Comparison of ENCODE assay signal across 15 cellular contexts in the genomic region with DNA sequence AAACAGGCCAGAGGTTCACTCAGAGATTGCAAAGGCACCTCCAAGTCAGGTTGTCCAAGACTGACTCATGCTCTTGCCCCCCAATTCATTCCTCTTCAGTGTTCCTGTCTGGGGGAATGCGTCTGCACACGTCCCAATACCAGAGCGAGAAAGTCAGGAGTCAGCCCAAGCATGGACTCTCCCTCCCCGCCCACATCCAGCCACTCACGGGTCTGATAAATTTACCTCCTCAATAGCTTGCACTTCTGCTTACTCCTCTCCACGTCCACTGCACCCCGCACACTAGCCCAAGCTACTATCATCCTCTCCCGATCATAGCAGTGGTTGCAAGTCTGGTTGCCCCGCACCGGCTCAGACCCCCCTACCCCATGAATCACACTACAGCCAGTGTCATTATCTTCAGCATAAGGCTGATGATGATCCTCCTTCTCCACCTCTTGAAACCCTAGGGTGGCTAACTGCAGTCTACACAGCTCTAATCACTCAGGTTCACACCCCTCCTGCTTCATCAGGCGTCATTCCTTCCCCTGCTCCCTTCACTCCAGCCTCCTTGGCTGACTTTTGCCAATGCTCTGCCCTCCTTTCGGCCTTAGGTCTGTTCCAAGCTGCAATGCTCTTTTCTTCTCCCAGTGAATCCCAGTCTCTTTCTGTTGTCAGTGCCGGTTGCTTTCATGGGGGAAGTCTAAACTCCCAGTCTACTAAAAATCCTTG. TPM values are rescaled to one million over a fixed set of nuclear protein-coding genes. Genes with fewer than 3 reads are reported as not detected.
DNase-seq lines count a peak whose midpoint lies in the region; ATAC-seq and TF ChIP-seq lines count a peak whose summit lies in the region.
"Had no signal": no experiment of that assay in that cellular context is flagged by ENCODE, and none has a peak within 500 bp of the region (broad histone marks: within the 10 kb centered on the region; RNA-seq: fewer than 3 reads in every experiment).

No MANE protein-coding gene starts in this region.

- no peaks in the 10 kb centered on the region for H3K27me3 ChIP-seq in GM06990 (replicated peaks; ENCODE audit: control insufficient read depth, insufficient read depth, low read length)
- H3K27me3 ChIP-seq in endodermal cell (ENCODE audit: control insufficient read depth, insufficient read depth, low read length, poor library complexity, severe bottlenecking) = no peaks in the 10 kb centered on the region
- H3K27me3 ChIP-seq: pancreas had no signal

- H3K4me3 ChIP-seq in GM06990 (replicated peaks; ENCODE audit: low read depth, low read length) (no peak overlapping the region), endodermal cell (ENCODE audit: low read length) (no peak overlapping the region)
- H3K4me3 ChIP-seq: pancreas had no signal

- H3K27ac Mint-ChIP-seq in endodermal cell = no peak overlapping the region
- peak overlapping the region in 1 of 2 donors; percentile 5 for H3K27ac Mint-ChIP-seq in effector memory CD8-positive, alpha-beta T cell
- H3K27ac Mint-ChIP-seq: brain had no signal

- H3K9me3 ChIP-seq in endodermal cell (ENCODE audit: control insufficient read depth, low read length) = no peaks in the 10 kb centered on the region
- H3K9me3 ChIP-seq: pancreas had no signal

- peak; percentile 13 for ATAC-seq in GM21528 (IDR thresholded peaks at IDR 0.05; ENCODE audit: low FRiP score, unreplicated experiment)
- ATAC-seq in HG03342 (IDR thresholded peaks at IDR 0.05; ENCODE audit: unreplicated experiment) = peak; percentile 16
- ATAC-seq in left cardiac atrium = no peak
- ATAC-seq in Right ventricle myocardium inferior = no peak
- ATAC-seq in effector memory CD8-positive, alpha-beta T cell (replicated peaks) = no peak
- ATAC-seq in GM21390 (IDR thresholded peaks at IDR 0.05; ENCODE audit: unreplicated experiment) = no peak

- WGBS in endodermal cell (ENCODE audit: insufficient coverage in 1 of 2, insufficient read length in 1 of 2), 2 experiments = 89% methylated on average over 12 to 13 of the region's 13 CpGs

- H3K4me3 Mint-ChIP-seq in endodermal cell = no peak overlapping the region
- H3K4me3 Mint-ChIP-seq in effector memory CD8-positive, alpha-beta T cell = no peak overlapping the region
- H3K4me3 Mint-ChIP-seq: brain had no signal

- no peaks in the 10 kb centered on the region for H3K9me3 Mint-ChIP-seq in endodermal cell
- H3K9me3 Mint-ChIP-seq in effector memory CD8-positive, alpha-beta T cell = no peaks in the 10 kb centered on the region
- H3K9me3 Mint-ChIP-seq: brain had no signal

- H3K27ac ChIP-seq in endodermal cell (ENCODE audit: low read depth, low read length) = no peak overlapping the region
- H3K27ac ChIP-seq: pancreas had no signal

- H3K36me3 Mint-ChIP-seq in endodermal cell (ENCODE audit: low read depth) = no peaks in the 10 kb centered on the region
- no peaks in the 10 kb centered on the region for H3K36me3 Mint-ChIP-seq in effector memory CD8-positive, alpha-beta T cell (ENCODE audit: insufficient read depth)
- H3K36me3 Mint-ChIP-seq: brain had no signal

- H3K27me3 Mint-ChIP-seq in endodermal cell (ENCODE audit: insufficient read depth) = peaks cover 47% of the 10 kb centered on the region
- H3K27me3 Mint-ChIP-seq in effector memory CD8-positive, alpha-beta T cell = peaks cover 41 to 48% of the 10 kb centered on the region in 2 donors

- no peaks in the 10 kb centered on the region for H3K36me3 ChIP-seq in GM06990 (ENCODE audit: control insufficient read depth, insufficient read depth, low read length)
- H3K36me3 ChIP-seq in endodermal cell (ENCODE audit: control insufficient read depth, insufficient read depth, low read length) = no peaks in the 10 kb centered on the region
- H3K36me3 ChIP-seq: pancreas had no signal

- H3K4me1 ChIP-seq in endodermal cell (ENCODE audit: control insufficient read depth, insufficient read depth, low read length) = no peaks in the 10 kb centered on the region
- H3K4me1 ChIP-seq: pancreas had no signal

- DNase-seq in GM06990 (ENCODE audit: extremely low read depth, insufficient read length) (peak; percentile 34), endodermal cell (peak; percentile 54), left cardiac atrium (no peak), Right ventricle myocardium inferior (ENCODE audit: missing footprints) (no peak)
- DNase-seq in effector memory CD8-positive, alpha-beta T cell = no peak
- DNase-seq: activated CD4-positive, alpha-beta T cell treated with anti-CD3 and anti-CD28 coated beads for 48 hours; activated gamma-delta T cell; DMS153; NCI-H2081 treated with DMSO at 0.1 percent for 48 hours; pancreas had no signal

- H3K4me1 Mint-ChIP-seq in endodermal cell = peaks cover 17% of the 10 kb centered on the region
- peaks cover 0 to 2% of the 10 kb centered on the region in 2 donors for H3K4me1 Mint-ChIP-seq in effector memory CD8-positive, alpha-beta T cell (ENCODE audit: low read depth in 2 of 2)

- intact Hi-C loops in left cardiac atrium (cut with DNase I) (no loop called here), Right ventricle myocardium inferior (cut with DNase I) (no loop called here)

- H3K9ac ChIP-seq in endodermal cell (ENCODE audit: extremely low read depth, low read length, poor library complexity, severe bottlenecking) = no peak overlapping the region

- no peak for TF ChIP-seq CTCF in GM06990 (IDR thresholded peaks at IDR 0.05; ENCODE audit: insufficient read depth, low read length, poor library complexity, severe bottlenecking)
- TF ChIP-seq CTCF in endodermal cell (conservative IDR thresholded peaks at IDR 0.05) = no peak

RNA-seq across cellular contexts. Expression of gene MYO1E, which starts 27.6 kb away (rescaled TPM):
- total RNA-seq in endodermal cell (10 to 100 TPM; 47.8 to 65.6 TPM), left cardiac atrium (10 to 100 TPM; 32.1 to 49.5 TPM), Right ventricle myocardium inferior (37.6 TPM)
- polyA plus RNA-seq in endodermal cell (2013, experiment 1 of 2) = 22.1 TPM
- 17.6 TPM for polyA plus RNA-seq in endodermal cell (2013, experiment 2 of 2)

RNA-seq across cellular contexts. Expression of gene FAM81A, which starts 37.7 kb away (rescaled TPM):
- under 1 TPM; 0.35 to 0.88 TPM for total RNA-seq in endodermal cell
- 2.1 TPM for polyA plus RNA-seq in endodermal cell (2013, experiment 1 of 2)
- 3.6 TPM for polyA plus RNA-seq in endodermal cell (2013, experiment 2 of 2)
- 1 to 10 TPM; 2.4 to 3.7 TPM for total RNA-seq in left cardiac atrium
- total RNA-seq in Right ventricle myocardium inferior = 11.0 TPM
- total RNA-seq: lung microvascular endothelial cell had no signal

Comparison
In these comparisons a context has a peak if more than half of its experiments do, and no peak if none do; other contexts are left out.
1. DNase-seq: peak in GM06990 (single experiment) and endodermal cell (single experiment); none in left cardiac atrium (single experiment), Right ventricle myocardium inferior (single experiment) and effector memory CD8-positive, alpha-beta T cell (0 of 3).
2. ATAC-seq: peak in GM21528 (single experiment) and HG03342 (single experiment); none in left cardiac atrium (0 of 2), Right ventricle myocardium inferior (single experiment), effector memory CD8-positive, alpha-beta T cell (single experiment) and GM21390 (single experiment).